In the genomic region with DNA sequence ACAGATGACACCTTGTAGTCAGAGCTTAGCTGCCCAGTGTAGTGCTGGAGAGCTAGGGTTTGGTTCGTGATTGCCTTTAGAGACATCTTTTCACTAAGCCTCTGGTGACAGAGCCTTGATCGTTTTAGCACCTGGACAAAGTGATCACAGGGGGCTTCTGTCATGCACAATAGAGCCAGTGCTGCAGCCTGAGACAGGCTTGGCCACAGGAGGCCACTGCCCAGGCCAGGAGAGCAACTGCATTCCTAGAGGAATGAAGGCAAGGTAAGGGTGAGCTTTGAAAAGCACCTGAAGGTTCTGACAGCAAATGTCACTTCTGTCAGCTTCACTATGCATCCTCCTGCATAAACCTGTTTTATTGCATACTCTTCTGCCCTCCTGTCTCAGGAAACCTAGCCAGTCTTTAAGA, we compare ENCODE assay signal across 26 cellular contexts.
"Had no signal": no experiment of that assay in that cellular context is flagged by ENCODE, and none has a peak within 500 bp of the region (broad histone marks: within the 10 kb centered on the region; RNA-seq: fewer than 3 reads in every experiment).

No MANE protein-coding gene starts in this region.

- H2AFZ ChIP-seq: PC-9 had no signal

- H3K4me3 ChIP-seq: ascending aorta, body of pancreas, MG63, PC-9 had no signal

- H3K9me3 ChIP-seq: ascending aorta, body of pancreas, MG63 had no signal

- H3K27me3 ChIP-seq: ascending aorta, body of pancreas, MG63 had no signal

- H3K27ac ChIP-seq: ascending aorta, body of pancreas, PC-9, VCaP had no signal

- H3K4me2 ChIP-seq: PC-9 had no signal

- H3K36me3 ChIP-seq: ascending aorta, MG63 had no signal

- H3K4me1 ChIP-seq: ascending aorta, body of pancreas had no signal

- DNase-seq: activated CD4-positive, alpha-beta T cell treated with anti-CD3 and anti-CD28 coated beads for 4 hours; activated CD8-positive, alpha-beta memory T cell treated with anti-CD3 and anti-CD28 coated beads, Interleukin-2, amount 50 U/mL, for 4 hours; activated effector memory CD4-positive, alpha-beta T cell treated with anti-CD3 and anti-CD28 coated beads, Interleukin-2, amount 50 U/mL, for 16 hours; activated naive CD4-positive, alpha-beta T cell treated with Interleukin-2 at 50 U/mL for 16 hours; activated T-cell treated with anti-CD3 and anti-CD28 coated beads, Interleukin-2, amount 50 U/mL, for 72 hours; amniotic stem cell; body of pancreas; central memory CD4-positive, alpha-beta T cell; MG63; NCI-H1105 treated with DMSO at 0.1 percent for 48 hours; NCI-H1436 treated with DMSO at 0.1 percent for 48 hours; NCI-H1930; NCI-H2171; NCI-H2227 treated with DMSO at 0.1 percent for 48 hours; NCI-H446 treated with DMSO at 0.1 percent for 48 hours; NCI-H524 treated with DMSO at 0.1 percent for 48 hours; NCI-H774; PC-9; SHP77 treated with DMSO at 0.1 percent for 48 hours; T-helper 17 cell; T-helper 9 cell had no signal

- H3K9me3 Mint-ChIP-seq: activated CD8-positive, alpha-beta T cell treated with anti-CD3 and anti-CD28 coated beads for 36 hours; activated naive CD4-positive, alpha-beta T cell treated with anti-CD3 and anti-CD28 coated beads, Interleukin-2, amount 50 U/mL, for 72 hours; activated naive CD8-positive, alpha-beta T cell treated with anti-CD3 and anti-CD28 coated beads, Interleukin-2, amount 50 U/mL, for 24 hours; activated T-cell treated with anti-CD3 and anti-CD28 coated beads, Interleukin-2, amount 50 U/mL, for 72 hours had no signal

- H3K27ac Mint-ChIP-seq: activated CD8-positive, alpha-beta T cell treated with anti-CD3 and anti-CD28 coated beads for 36 hours; activated naive CD4-positive, alpha-beta T cell treated with anti-CD3 and anti-CD28 coated beads, Interleukin-2, amount 50 U/mL, for 72 hours; activated naive CD8-positive, alpha-beta T cell treated with anti-CD3 and anti-CD28 coated beads, Interleukin-2, amount 50 U/mL, for 24 hours; activated T-cell treated with anti-CD3 and anti-CD28 coated beads, Interleukin-2, amount 50 U/mL, for 72 hours; T-helper 17 cell had no signal

- H3K4me3 Mint-ChIP-seq: activated CD8-positive, alpha-beta T cell treated with anti-CD3 and anti-CD28 coated beads for 36 hours; activated naive CD8-positive, alpha-beta T cell treated with anti-CD3 and anti-CD28 coated beads, Interleukin-2, amount 50 U/mL, for 24 hours; activated T-cell treated with anti-CD3 and anti-CD28 coated beads, Interleukin-2, amount 50 U/mL, for 72 hours; T-helper 17 cell had no signal
